30 cellular contexts compared by ENCODE assay signal in genomic region chr1:240598602-240599001, GRCh38. TPM values are rescaled to one million over a fixed set of nuclear protein-coding genes. Genes with fewer than 3 reads are reported as not detected.
"Had no signal": no experiment of that assay in that cellular context is flagged by ENCODE, and none has a peak within 500 bp of the region (broad histone marks: within the 10 kb centered on the region; RNA-seq: fewer than 3 reads in every experiment).

No MANE protein-coding gene starts in this region.

- H3K4me3 Mint-ChIP-seq: activated naive CD4-positive, alpha-beta T cell treated with anti-CD3 and anti-CD28 coated beads for 36 hours; activated naive CD8-positive, alpha-beta T cell treated with anti-CD3 and anti-CD28 coated beads for 36 hours; activated T-helper 1 cell treated with anti-CD3 and anti-CD28 coated beads, Interleukin-12 subunit alpha, Interleukin-12 subunit beta, Interleukin-2, Interleukin-4 antibody, amounts not matched to agents 30 ng/mL and 10 ng/mL and 1 ng/mL, durations not matched to agents 14 hours and 24 hours and 36 hours; natural killer cell treated with Interleukin-12 subunit alpha and Interleukin-12 subunit beta and Interleukin-15 and Interleukin-18, amount 100 ng/mL, for 72 hours had no signal

- H3K27me3 ChIP-seq: adrenal gland, cardiac muscle cell, colonic mucosa, neutrophil, ovary, tibial nerve had no signal

- H3K36me3 Mint-ChIP-seq: activated naive CD8-positive, alpha-beta T cell treated with anti-CD3 and anti-CD28 coated beads for 36 hours; natural killer cell treated with Interleukin-12 subunit alpha and Interleukin-12 subunit beta and Interleukin-15 and Interleukin-18, amount 100 ng/mL, for 72 hours had no signal

- H3K4me1 Mint-ChIP-seq: activated naive CD8-positive, alpha-beta T cell treated with anti-CD3 and anti-CD28 coated beads for 36 hours had no signal

- H3K36me3 ChIP-seq: adrenal gland, cardiac muscle cell, colonic mucosa, neutrophil, ovary, prostate gland, tibial nerve had no signal

- H3K4me1 ChIP-seq: adrenal gland, prostate gland had no signal

- H3K27me3 Mint-ChIP-seq: brain had no signal

- H3K9me3 ChIP-seq: adrenal gland, colonic mucosa, neutrophil, ovary, prostate gland, tibial nerve had no signal

- H3K27ac ChIP-seq: adrenal gland, cardiac muscle cell, colonic mucosa, neutrophil, ovary, tibial nerve had no signal

- H3K27ac Mint-ChIP-seq: activated naive CD4-positive, alpha-beta T cell treated with anti-CD3 and anti-CD28 coated beads for 36 hours; activated naive CD8-positive, alpha-beta T cell treated with anti-CD3 and anti-CD28 coated beads for 36 hours; activated T-helper 1 cell treated with anti-CD3 and anti-CD28 coated beads, Interleukin-12 subunit alpha, Interleukin-12 subunit beta, Interleukin-2, Interleukin-4 antibody, amounts not matched to agents 30 ng/mL and 10 ng/mL and 1 ng/mL, durations not matched to agents 14 hours and 24 hours and 36 hours; natural killer cell treated with Interleukin-12 subunit alpha and Interleukin-12 subunit beta and Interleukin-15 and Interleukin-18, amount 100 ng/mL, for 72 hours had no signal

- FAIRE-seq: frontal cortex, islet of Langerhans had no signal

- H3K4me3 ChIP-seq: adrenal gland, cardiac muscle cell, colonic mucosa, ovary, prostate gland, tibial nerve had no signal

- H3K9me3 Mint-ChIP-seq: activated naive CD4-positive, alpha-beta T cell treated with anti-CD3 and anti-CD28 coated beads for 36 hours; activated naive CD8-positive, alpha-beta T cell treated with anti-CD3 and anti-CD28 coated beads for 36 hours; activated T-helper 1 cell treated with anti-CD3 and anti-CD28 coated beads, Interleukin-12 subunit alpha, Interleukin-12 subunit beta, Interleukin-2, Interleukin-4 antibody, amounts not matched to agents 30 ng/mL and 10 ng/mL and 1 ng/mL, durations not matched to agents 14 hours and 24 hours and 36 hours; natural killer cell treated with Interleukin-12 subunit alpha and Interleukin-12 subunit beta and Interleukin-15 and Interleukin-18, amount 100 ng/mL, for 72 hours had no signal

- ATAC-seq: natural killer cell treated with Interleukin-12 subunit alpha and Interleukin-12 subunit beta and Interleukin-15 and Interleukin-18, amount 100 ng/mL, for 72 hours had no signal

- DNase-seq: activated CD4-positive, alpha-beta T cell treated with anti-CD3 and anti-CD28 coated beads for 4 hours; activated CD4-positive, alpha-beta T cell treated with anti-CD3 and anti-CD28 coated beads, Interleukin-2, amount 50 U/mL, for 48 hours; activated CD8-positive, alpha-beta memory T cell treated with anti-CD3 and anti-CD28 coated beads, Interleukin-2, amount 50 U/mL, for 4 hours; activated effector memory CD4-positive, alpha-beta T cell treated with anti-CD3 and anti-CD28 coated beads, Interleukin-2, amount 50 U/mL, for 16 hours; activated naive CD4-positive, alpha-beta T cell treated with anti-CD3 and anti-CD28 coated beads for 36 hours; activated naive CD8-positive, alpha-beta T cell treated with anti-CD3 and anti-CD28 coated beads for 36 hours; activated T-cell treated with anti-CD3 and anti-CD28 coated beads, Interleukin-2, amount 50 U/mL, for 1 hour; adrenal gland; aorta; cerebellar nuclear complex; colonic mucosa; effector CD8-positive, alpha-beta T cell; glutamatergic neuron; midbrain; ovary; retina; stimulated activated CD4-positive, alpha-beta T cell treated with anti-CD3 and anti-CD28 coated beads, Interleukin-15, amount 100 ng/mL, for 24 hours; stimulated activated CD4-positive, alpha-beta T cell treated with anti-CD3 and anti-CD28 coated beads, Interleukin-2, amount 100 ng/mL, for 24 hours; stimulated activated naive CD4-positive, alpha-beta T cell treated with Interleukin-2 at 50 U/mL for 16 hours had no signal

RNA-seq across cellular contexts. Expression of gene GREM2, which starts 13.4 kb away (rescaled TPM):
- total RNA-seq: activated CD8-positive, alpha-beta memory T cell treated with anti-CD3 and anti-CD28 coated beads for 36 hours; activated naive CD8-positive, alpha-beta T cell treated with anti-CD3 and anti-CD28 coated beads for 36 hours; dermis microvascular lymphatic vessel endothelial cell had no signal
